In genomic region chr4:155107059-155107458, GRCh38 we compare ENCODE assay signal across 27 cellular contexts.
"Had no signal": no experiment of that assay in that cellular context is flagged by ENCODE, and none has a peak within 500 bp of the region (broad histone marks: within the 10 kb centered on the region; RNA-seq: fewer than 3 reads in every experiment).

No MANE protein-coding gene starts in this region.

- H3K36me3 Mint-ChIP-seq: immature natural killer cell; naive B cell; natural killer cell treated with Interleukin-12 subunit alpha and Interleukin-12 subunit beta and Interleukin-15 and Interleukin-18, amount 100 ng/mL, for 72 hours; stimulated activated memory B cell treated with anti-CD40 and anti-IgM and Interleukin-4, amounts not matched to agents 10 μg/mL and 1 μg/mL and 100 μg/mL, for 72 hours had no signal

- H3K9me3 Mint-ChIP-seq: stimulated activated memory B cell treated with anti-CD40 and anti-IgM and Interleukin-4, amounts not matched to agents 10 μg/mL and 1 μg/mL and 100 μg/mL, for 72 hours had no signal

- DNase-seq: hypothalamus; immature natural killer cell; kidney; left ventricle myocardium superior; lower lobe of right lung; mammary epithelial cell; mesenchymal stem cell; naive B cell; pancreas; posterior cingulate gyrus; retina; right cardiac atrium; sigmoid colon; small intestine; stimulated activated CD4-positive, alpha-beta T cell treated with anti-CD3 and anti-CD28 coated beads, Interleukin-1b, Interleukin-23, amount 100 ng/mL, for 48 hours; stimulated activated CD4-positive, alpha-beta T cell treated with anti-CD3 and anti-CD28 coated beads, Interleukin-2, amount 100 ng/mL, for 48 hours; stimulated activated CD4-positive, alpha-beta T cell treated with anti-CD3 and anti-CD28 coated beads, Interleukin-4, amount 100 ng/mL, for 4 hours; stimulated activated CD8-positive, alpha-beta memory T cell treated with anti-CD3 and anti-CD28 coated beads, Interleukin-4, amount 100 ng/mL, for 48 hours; stimulated activated naive CD4-positive, alpha-beta T cell treated with Interleukin-2 at 50 U/mL for 16 hours; stimulated activated naive CD8-positive, alpha-beta T cell treated with anti-CD3 and anti-CD28 coated beads, Interleukin-15, amount 100 ng/mL, for 72 hours; substantia nigra; upper lobe of left lung had no signal

- H3K27ac ChIP-seq: lower lobe of right lung, pancreas, prostate gland, sigmoid colon, tibial nerve, upper lobe of left lung, vagina had no signal

- H3K4me3 Mint-ChIP-seq: immature natural killer cell; naive B cell; natural killer cell treated with Interleukin-12 subunit alpha and Interleukin-12 subunit beta and Interleukin-15 and Interleukin-18, amount 100 ng/mL, for 72 hours; stimulated activated memory B cell treated with anti-CD40 and anti-IgM and Interleukin-4, amounts not matched to agents 10 μg/mL and 1 μg/mL and 100 μg/mL, for 72 hours; stimulated activated naive CD8-positive, alpha-beta T cell treated with anti-CD3 and anti-CD28 coated beads, Interleukin-15, amount 100 ng/mL, for 72 hours had no signal

- H3K4me1 ChIP-seq: lower lobe of right lung, pancreas, prostate gland, sigmoid colon, tibial nerve, upper lobe of left lung, vagina had no signal

- H3K27me3 Mint-ChIP-seq: natural killer cell treated with Interleukin-12 subunit alpha and Interleukin-12 subunit beta and Interleukin-15 and Interleukin-18, amount 100 ng/mL, for 72 hours had no signal

- H3K9me3 ChIP-seq: lower lobe of right lung, pancreas, prostate gland, sigmoid colon, tibial nerve, upper lobe of left lung, vagina had no signal

- H3K27ac Mint-ChIP-seq: immature natural killer cell; naive B cell; natural killer cell treated with Interleukin-12 subunit alpha and Interleukin-12 subunit beta and Interleukin-15 and Interleukin-18, amount 100 ng/mL, for 72 hours; stimulated activated memory B cell treated with anti-CD40 and anti-IgM and Interleukin-4, amounts not matched to agents 10 μg/mL and 1 μg/mL and 100 μg/mL, for 72 hours; stimulated activated naive CD8-positive, alpha-beta T cell treated with anti-CD3 and anti-CD28 coated beads, Interleukin-15, amount 100 ng/mL, for 72 hours had no signal

- H3K4me1 Mint-ChIP-seq: immature natural killer cell; naive B cell; stimulated activated memory B cell treated with anti-CD40 and anti-IgM and Interleukin-4, amounts not matched to agents 10 μg/mL and 1 μg/mL and 100 μg/mL, for 72 hours; stimulated activated naive CD8-positive, alpha-beta T cell treated with anti-CD3 and anti-CD28 coated beads, Interleukin-15, amount 100 ng/mL, for 72 hours had no signal

- H3K27me3 ChIP-seq: pancreas, sigmoid colon, tibial nerve, upper lobe of left lung, vagina had no signal

- H3K4me3 ChIP-seq: lower lobe of right lung, pancreas, prostate gland, sigmoid colon, tibial nerve, upper lobe of left lung, vagina had no signal

- ATAC-seq: left ventricle myocardium superior; lower lobe of right lung; natural killer cell treated with Interleukin-12 subunit alpha and Interleukin-12 subunit beta and Interleukin-15 and Interleukin-18, amount 100 ng/mL, for 72 hours; pancreas; right cardiac atrium; stimulated activated memory B cell treated with anti-CD40 and anti-IgM and Interleukin-4, amounts not matched to agents 10 μg/mL and 1 μg/mL and 100 μg/mL, for 72 hours; stimulated activated naive CD8-positive, alpha-beta T cell treated with anti-CD3 and anti-CD28 coated beads, Interleukin-15, amount 100 ng/mL, for 72 hours had no signal

- H3K36me3 ChIP-seq: lower lobe of right lung, pancreas, prostate gland, sigmoid colon, tibial nerve, upper lobe of left lung, vagina had no signal
